In the genomic region with DNA sequence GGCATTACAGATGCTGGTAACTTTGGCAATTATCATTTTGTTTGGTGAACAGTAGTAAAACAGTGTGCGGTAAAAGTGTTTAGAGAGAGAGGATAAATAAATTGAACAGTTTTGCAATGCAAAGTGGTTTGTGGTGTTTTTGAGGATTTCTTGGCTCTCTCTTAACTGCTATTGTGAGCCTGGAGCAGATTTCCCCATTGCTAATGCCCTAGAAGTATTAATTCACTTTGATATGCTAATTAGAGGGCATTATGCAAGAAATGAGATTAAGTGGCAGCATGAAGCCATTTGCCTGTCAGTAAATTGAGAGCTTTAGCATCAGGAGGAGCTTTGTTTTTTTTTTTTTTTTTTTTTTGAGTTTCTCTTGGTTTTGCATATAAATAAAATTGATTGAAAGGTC, we compare ENCODE assay signal across 2 cellular contexts.
TF ChIP-seq lines count a peak whose summit lies in the region.

No MANE protein-coding gene starts in this region.

TF ChIP-seq in SK-N-SH, 30 proteins besides CTCF, POLR2A, EP300 and RAD21 (continued from another document):
- no peak for TF ChIP-seq PBX3 (IDR thresholded peaks at IDR 0.05)
- TF ChIP-seq POLR2AphosphoS5 (IDR thresholded peaks at IDR 0.05; ENCODE audit: low read depth, low read length), result no peak
- TF ChIP-seq, protein P1, sequence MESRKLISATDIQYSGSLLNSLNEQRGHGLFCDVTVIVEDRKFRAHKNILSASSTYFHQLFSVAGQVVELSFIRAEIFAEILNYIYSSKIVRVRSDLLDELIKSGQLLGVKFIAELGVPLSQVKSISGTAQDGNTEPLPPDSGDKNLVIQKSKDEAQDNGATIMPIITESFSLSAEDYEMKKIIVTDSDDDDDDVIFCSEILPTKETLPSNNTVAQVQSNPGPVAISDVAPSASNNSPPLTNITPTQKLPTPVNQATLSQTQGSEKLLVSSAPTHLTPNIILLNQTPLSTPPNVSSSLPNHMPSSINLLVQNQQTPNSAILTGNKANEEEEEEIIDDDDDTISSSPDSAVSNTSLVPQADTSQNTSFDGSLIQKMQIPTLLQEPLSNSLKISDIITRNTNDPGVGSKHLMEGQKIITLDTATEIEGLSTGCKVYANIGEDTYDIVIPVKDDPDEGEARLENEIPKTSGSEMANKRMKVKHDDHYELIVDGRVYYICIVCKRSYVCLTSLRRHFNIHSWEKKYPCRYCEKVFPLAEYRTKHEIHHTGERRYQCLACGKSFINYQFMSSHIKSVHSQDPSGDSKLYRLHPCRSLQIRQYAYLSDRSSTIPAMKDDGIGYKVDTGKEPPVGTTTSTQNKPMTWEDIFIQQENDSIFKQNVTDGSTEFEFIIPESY (IDR thresholded peaks at IDR 0.05; ENCODE audit: borderline replicate concordance, low read depth), result no peak
- TF ChIP-seq RFX5 (IDR thresholded peaks at IDR 0.05; ENCODE audit: low read length), result no peak
- TF ChIP-seq ELF1 (IDR thresholded peaks at IDR 0.05), result no peak
- TF ChIP-seq, protein P2, sequence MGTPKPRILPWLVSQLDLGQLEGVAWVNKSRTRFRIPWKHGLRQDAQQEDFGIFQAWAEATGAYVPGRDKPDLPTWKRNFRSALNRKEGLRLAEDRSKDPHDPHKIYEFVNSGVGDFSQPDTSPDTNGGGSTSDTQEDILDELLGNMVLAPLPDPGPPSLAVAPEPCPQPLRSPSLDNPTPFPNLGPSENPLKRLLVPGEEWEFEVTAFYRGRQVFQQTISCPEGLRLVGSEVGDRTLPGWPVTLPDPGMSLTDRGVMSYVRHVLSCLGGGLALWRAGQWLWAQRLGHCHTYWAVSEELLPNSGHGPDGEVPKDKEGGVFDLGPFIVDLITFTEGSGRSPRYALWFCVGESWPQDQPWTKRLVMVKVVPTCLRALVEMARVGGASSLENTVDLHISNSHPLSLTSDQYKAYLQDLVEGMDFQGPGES (IDR thresholded peaks at IDR 0.05; ENCODE audit: low read depth, low read length), result no peak
- TF ChIP-seq, protein P3, sequence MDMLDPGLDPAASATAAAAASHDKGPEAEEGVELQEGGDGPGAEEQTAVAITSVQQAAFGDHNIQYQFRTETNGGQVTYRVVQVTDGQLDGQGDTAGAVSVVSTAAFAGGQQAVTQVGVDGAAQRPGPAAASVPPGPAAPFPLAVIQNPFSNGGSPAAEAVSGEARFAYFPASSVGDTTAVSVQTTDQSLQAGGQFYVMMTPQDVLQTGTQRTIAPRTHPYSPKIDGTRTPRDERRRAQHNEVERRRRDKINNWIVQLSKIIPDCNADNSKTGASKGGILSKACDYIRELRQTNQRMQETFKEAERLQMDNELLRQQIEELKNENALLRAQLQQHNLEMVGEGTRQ (IDR thresholded peaks at IDR 0.05; ENCODE audit: borderline replicate concordance, low read depth, low read length), result no peak
- TF ChIP-seq TEAD4 (IDR thresholded peaks at IDR 0.05; ENCODE audit: borderline replicate concordance, insufficient read depth), result no peak
- no peak for TF ChIP-seq NRF1 (IDR thresholded peaks at IDR 0.05; ENCODE audit: low read depth, low read length)
- TF ChIP-seq JUND (IDR thresholded peaks at IDR 0.05), result no peak
- peak; percentile 46; the same call in 1 of the 2 replicates for TF ChIP-seq RCOR1 (IDR thresholded peaks at IDR 0.05; ENCODE audit: low read length)
- TF ChIP-seq EZH2phosphoT487 (IDR thresholded peaks at IDR 0.05; ENCODE audit: borderline replicate concordance, low read depth), result no peak
- 0 out of 2 replicates have a peak, but pooled peaks have one; percentile 6 for TF ChIP-seq GATA2 (CRISPR knock-in tag; IDR thresholded peaks at IDR 0.05)
- no peak for TF ChIP-seq SMC3 (IDR thresholded peaks at IDR 0.05; ENCODE audit: low read depth, low read length)
- TF ChIP-seq FOSL2 (IDR thresholded peaks at IDR 0.05; ENCODE audit: borderline replicate concordance, low read depth), result no peak
- TF ChIP-seq FOXJ3 (CRISPR knock-in tag; IDR thresholded peaks at IDR 0.05), result no peak
- TF ChIP-seq YY1 (IDR thresholded peaks at IDR 0.05; ENCODE audit: low read depth), result no peak

TF ChIP-seq in SK-N-SH treated with all-trans-retinoic acid at 6 μM for 48 hours, 23 proteins besides CTCF, POLR2A, EP300 and RAD21 (continued from another document):
- TF ChIP-seq TSHZ2 (CRISPR knock-in tag; IDR thresholded peaks at IDR 0.05) (no peak), ZFP3 (CRISPR knock-in tag; IDR thresholded peaks at IDR 0.05) (no peak), POU6F1 (CRISPR knock-in tag; IDR thresholded peaks at IDR 0.05; ENCODE audit: borderline replicate concordance, low read depth) (no peak), TOX (CRISPR knock-in tag; IDR thresholded peaks at IDR 0.05; ENCODE audit: borderline replicate concordance) (no peak), OSR1 (CRISPR knock-in tag; IDR thresholded peaks at IDR 0.05) (no peak), ESRRG (CRISPR knock-in tag; IDR thresholded peaks at IDR 0.05) (no peak), ZNF8 (CRISPR knock-in tag; IDR thresholded peaks at IDR 0.05) (no peak), RARB (CRISPR knock-in tag; IDR thresholded peaks at IDR 0.05) (no peak), CREB5 (CRISPR knock-in tag; IDR thresholded peaks at IDR 0.05; ENCODE audit: low read depth) (no peak), GLIS3 (CRISPR knock-in tag; IDR thresholded peaks at IDR 0.05) (no peak), ZFP30 (CRISPR knock-in tag; IDR thresholded peaks at IDR 0.05) (no peak), ZC3H10 (CRISPR knock-in tag; IDR thresholded peaks at IDR 0.05) (no peak), ZNF565 (CRISPR knock-in tag; conservative IDR thresholded peaks at IDR 0.05; ENCODE audit: low read depth) (no peak)
